8 cellular contexts compared by ENCODE assay signal in the genomic region with DNA sequence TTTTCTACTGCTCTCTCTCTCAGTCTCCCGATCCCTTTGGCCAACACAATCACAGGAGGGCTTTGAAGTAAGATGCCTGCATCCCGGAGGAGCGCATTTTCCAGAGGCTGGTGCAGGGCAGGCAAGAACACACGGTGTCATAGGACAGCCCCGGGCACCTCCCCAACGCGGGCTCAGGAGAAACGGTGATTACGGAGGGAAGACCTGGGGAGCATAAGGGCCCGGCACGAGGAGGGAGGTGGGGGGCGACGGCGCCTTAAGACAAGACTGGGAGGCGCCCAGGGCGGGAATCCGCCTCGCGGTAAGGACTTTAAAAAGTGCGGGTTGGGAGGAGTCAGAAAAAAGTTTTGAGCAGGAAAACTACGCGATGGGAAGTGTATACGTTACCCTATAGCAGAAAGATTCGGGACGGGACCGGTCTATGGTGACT. TPM values are rescaled to one million over a fixed set of nuclear protein-coding genes. Genes with fewer than 3 reads are reported as not detected.
DNase-seq lines count a peak whose midpoint lies in the region; ATAC-seq and TF ChIP-seq lines count a peak whose summit lies in the region.

No MANE protein-coding gene starts in this region.

- peak overlapping the region; percentile 85 for H3K27ac Mint-ChIP-seq in T-helper 1 cell treated with Interleukin-12 subunit alpha and Interleukin-12 subunit beta and Interleukin-4 antibody, amounts not matched to agents 30 μg/mL and 1 μg/mL, for 36 hours
- peak overlapping the region; percentile 95 for H3K27ac Mint-ChIP-seq in type B pancreatic cell

- no peak for DNase-seq in effector memory CD4-positive, alpha-beta T cell
- DNase-seq in mucosa of descending colon (peak; percentile 58 to 69 (median 61)), type B pancreatic cell (ENCODE audit: extremely low spot score, unreplicated experiment) (no peak), NCI-H1694 (lab: John Stamatoyannopoulos, UW) (no peak)

- intact Hi-C loops in mucosa of descending colon (cut with DNase I, micrococcal nuclease): no loop called here

- H3K4me3 Mint-ChIP-seq in T-helper 1 cell treated with Interleukin-12 subunit alpha and Interleukin-12 subunit beta and Interleukin-4 antibody, amounts not matched to agents 30 μg/mL and 1 μg/mL, for 36 hours: peak overlapping the region; percentile 93
- peak overlapping the region; percentile 99 for H3K4me3 Mint-ChIP-seq in type B pancreatic cell

- no peaks in the 10 kb centered on the region for H3K27me3 Mint-ChIP-seq in T-helper 1 cell treated with Interleukin-12 subunit alpha and Interleukin-12 subunit beta and Interleukin-4 antibody, amounts not matched to agents 30 μg/mL and 1 μg/mL, for 36 hours (ENCODE audit: low read depth)
- H3K27me3 Mint-ChIP-seq in type B pancreatic cell: no peaks in the 10 kb centered on the region

- peaks cover 10% of the 10 kb centered on the region for H3K9me3 ChIP-seq in effector memory CD4-positive, alpha-beta T cell (ENCODE audit: control insufficient read depth, low read length)
- H3K9me3 ChIP-seq in mucosa of descending colon: peaks cover 20% of the 10 kb centered on the region

- H3K9me3 Mint-ChIP-seq in T-helper 1 cell treated with Interleukin-12 subunit alpha and Interleukin-12 subunit beta and Interleukin-4 antibody, amounts not matched to agents 30 μg/mL and 1 μg/mL, for 36 hours: peaks cover 19% of the 10 kb centered on the region
- H3K9me3 Mint-ChIP-seq in type B pancreatic cell: peaks cover 7% of the 10 kb centered on the region

- peaks cover 20% of the 10 kb centered on the region for H3K4me1 Mint-ChIP-seq in T-helper 1 cell treated with Interleukin-12 subunit alpha and Interleukin-12 subunit beta and Interleukin-4 antibody, amounts not matched to agents 30 μg/mL and 1 μg/mL, for 36 hours (ENCODE audit: low read depth)
- peaks cover 30% of the 10 kb centered on the region for H3K4me1 Mint-ChIP-seq in type B pancreatic cell (ENCODE audit: unreplicated experiment)

- H3K36me3 ChIP-seq in effector memory CD4-positive, alpha-beta T cell (ENCODE audit: control insufficient read depth, insufficient read depth, low read length): peaks cover 5% of the 10 kb centered on the region
- no peaks in the 10 kb centered on the region for H3K36me3 ChIP-seq in mucosa of descending colon (ENCODE audit: low read depth)

- no peaks in the 10 kb centered on the region for H3K27me3 ChIP-seq in effector memory CD4-positive, alpha-beta T cell (replicated peaks; ENCODE audit: control insufficient read depth, insufficient read depth, low read length, poor library complexity, severe bottlenecking)

- H3K4me1 ChIP-seq in effector memory CD4-positive, alpha-beta T cell (ENCODE audit: control insufficient read depth, insufficient read depth, low read length, poor library complexity, severe bottlenecking): peaks cover 7% of the 10 kb centered on the region
- H3K4me1 ChIP-seq in mucosa of descending colon (ENCODE audit: low read depth): peaks cover 17% of the 10 kb centered on the region

- H3K36me3 Mint-ChIP-seq in T-helper 1 cell treated with Interleukin-12 subunit alpha and Interleukin-12 subunit beta and Interleukin-4 antibody, amounts not matched to agents 30 μg/mL and 1 μg/mL, for 36 hours (ENCODE audit: low read depth): peaks cover 19% of the 10 kb centered on the region
- peaks cover 8% of the 10 kb centered on the region for H3K36me3 Mint-ChIP-seq in type B pancreatic cell

- peak overlapping the region; percentile 71 for H3K27ac ChIP-seq in 22Rv1
- peak overlapping the region; percentile 68 for H3K27ac ChIP-seq in effector memory CD4-positive, alpha-beta T cell (ENCODE audit: insufficient read depth, low read length, poor library complexity, severe bottlenecking)

- TF ChIP-seq CTCF in 22Rv1 (IDR thresholded peaks at IDR 0.05) (no peak), GM12875 (IDR thresholded peaks at IDR 0.05; ENCODE audit: borderline replicate concordance, insufficient read depth, low read depth, low read length) (no peak), mucosa of descending colon (IDR thresholded peaks at IDR 0.05) (no peak), type B pancreatic cell (conservative IDR thresholded peaks at IDR 0.05) (no peak)

- peak; percentile 28 for ATAC-seq in HG03097 (IDR thresholded peaks at IDR 0.05; ENCODE audit: low FRiP score, unreplicated experiment)
- peak; percentile 53 for ATAC-seq in mucosa of descending colon

- H3K4me3 ChIP-seq in GM12875 (ENCODE audit: low read depth, low read length) (peak overlapping the region; percentile 73), mucosa of descending colon (peak overlapping the region; percentile 70)
- peak overlapping the region; percentile 67 for H3K4me3 ChIP-seq in effector memory CD4-positive, alpha-beta T cell (ENCODE audit: insufficient read depth, low read depth, low read length, poor library complexity, severe bottlenecking)

RNA-seq across cellular contexts. Expression of gene ZNF888, which starts 18.7 kb away (rescaled TPM):
- total RNA-seq in mucosa of descending colon (10 to 100 TPM in 2 of 3 donors, 1 to 10 TPM in 1; 9.8 to 20.5 (median 16.7) TPM), type B pancreatic cell (ENCODE audit: low replicate concordance) (8.9 and 12.5 TPM in 2 replicates)

RNA-seq across cellular contexts. Expression of gene ZNF816, which starts 20.7 kb away (rescaled TPM):
- 10 to 100 TPM; 14.8 to 16.0 (median 15.1) TPM for total RNA-seq in mucosa of descending colon
- 17.2 and 18.1 TPM in 2 replicates for total RNA-seq in type B pancreatic cell (ENCODE audit: low replicate concordance)

RNA-seq across cellular contexts. Expression of gene ZNF320, which starts 44.5 kb away (rescaled TPM):
- total RNA-seq in mucosa of descending colon: 10 to 100 TPM in 2 of 3 donors, 1 to 10 TPM in 1; 9.7 to 31.9 (median 16.8) TPM
- total RNA-seq in type B pancreatic cell (ENCODE audit: low replicate concordance): 30.4 and 33.5 TPM in 2 replicates

Comparison
In these comparisons a context has a peak if more than half of its experiments do, and no peak if none do; other contexts are left out.
1. DNase-seq: peak in mucosa of descending colon (3 of 3); none in effector memory CD4-positive, alpha-beta T cell (0 of 3), type B pancreatic cell (single experiment) and NCI-H1694 (single experiment).
2. Peak in every context shown above with its lines, with median percentiles within 50 percentile points of each other: H3K4me3 ChIP-seq.